ENCODE assay signal across 1 cellular context in the genomic region with DNA sequence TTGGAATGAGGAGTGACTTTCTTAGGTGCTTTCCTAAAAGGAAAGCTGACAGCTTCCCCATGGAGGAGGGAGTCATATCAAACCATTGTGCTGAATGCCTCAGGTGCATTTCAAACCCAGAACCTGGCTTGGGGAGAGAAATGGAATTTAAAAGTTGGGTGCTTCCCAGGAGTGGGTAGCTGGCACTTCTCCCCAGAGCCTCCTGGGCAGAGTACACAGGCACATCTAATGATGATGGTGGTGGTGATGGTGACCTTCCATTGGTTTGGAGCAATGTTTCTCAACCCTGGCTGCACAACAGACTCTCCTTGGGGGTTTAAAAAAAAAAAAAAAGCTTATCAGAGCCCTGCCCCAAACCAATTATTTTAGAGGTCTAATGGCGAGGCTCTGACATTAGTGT.
TF ChIP-seq lines count a peak whose summit lies in the region.

No MANE protein-coding gene starts in this region.

TF ChIP-seq in SK-N-SH, 30 proteins besides CTCF, POLR2A, EP300 and RAD21 (continued from another document):
- TF ChIP-seq, protein P1, sequence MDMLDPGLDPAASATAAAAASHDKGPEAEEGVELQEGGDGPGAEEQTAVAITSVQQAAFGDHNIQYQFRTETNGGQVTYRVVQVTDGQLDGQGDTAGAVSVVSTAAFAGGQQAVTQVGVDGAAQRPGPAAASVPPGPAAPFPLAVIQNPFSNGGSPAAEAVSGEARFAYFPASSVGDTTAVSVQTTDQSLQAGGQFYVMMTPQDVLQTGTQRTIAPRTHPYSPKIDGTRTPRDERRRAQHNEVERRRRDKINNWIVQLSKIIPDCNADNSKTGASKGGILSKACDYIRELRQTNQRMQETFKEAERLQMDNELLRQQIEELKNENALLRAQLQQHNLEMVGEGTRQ (IDR thresholded peaks at IDR 0.05; ENCODE audit: borderline replicate concordance, low read depth, low read length) = no peak
- TF ChIP-seq, protein P2, sequence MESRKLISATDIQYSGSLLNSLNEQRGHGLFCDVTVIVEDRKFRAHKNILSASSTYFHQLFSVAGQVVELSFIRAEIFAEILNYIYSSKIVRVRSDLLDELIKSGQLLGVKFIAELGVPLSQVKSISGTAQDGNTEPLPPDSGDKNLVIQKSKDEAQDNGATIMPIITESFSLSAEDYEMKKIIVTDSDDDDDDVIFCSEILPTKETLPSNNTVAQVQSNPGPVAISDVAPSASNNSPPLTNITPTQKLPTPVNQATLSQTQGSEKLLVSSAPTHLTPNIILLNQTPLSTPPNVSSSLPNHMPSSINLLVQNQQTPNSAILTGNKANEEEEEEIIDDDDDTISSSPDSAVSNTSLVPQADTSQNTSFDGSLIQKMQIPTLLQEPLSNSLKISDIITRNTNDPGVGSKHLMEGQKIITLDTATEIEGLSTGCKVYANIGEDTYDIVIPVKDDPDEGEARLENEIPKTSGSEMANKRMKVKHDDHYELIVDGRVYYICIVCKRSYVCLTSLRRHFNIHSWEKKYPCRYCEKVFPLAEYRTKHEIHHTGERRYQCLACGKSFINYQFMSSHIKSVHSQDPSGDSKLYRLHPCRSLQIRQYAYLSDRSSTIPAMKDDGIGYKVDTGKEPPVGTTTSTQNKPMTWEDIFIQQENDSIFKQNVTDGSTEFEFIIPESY (IDR thresholded peaks at IDR 0.05; ENCODE audit: borderline replicate concordance, low read depth) = no peak
- TF ChIP-seq, protein P3, sequence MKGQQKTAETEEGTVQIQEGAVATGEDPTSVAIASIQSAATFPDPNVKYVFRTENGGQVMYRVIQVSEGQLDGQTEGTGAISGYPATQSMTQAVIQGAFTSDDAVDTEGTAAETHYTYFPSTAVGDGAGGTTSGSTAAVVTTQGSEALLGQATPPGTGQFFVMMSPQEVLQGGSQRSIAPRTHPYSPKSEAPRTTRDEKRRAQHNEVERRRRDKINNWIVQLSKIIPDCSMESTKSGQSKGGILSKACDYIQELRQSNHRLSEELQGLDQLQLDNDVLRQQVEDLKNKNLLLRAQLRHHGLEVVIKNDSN (IDR thresholded peaks at IDR 0.05; ENCODE audit: borderline replicate concordance, low read depth) = no peak
- TF ChIP-seq RXRA (IDR thresholded peaks at IDR 0.05; ENCODE audit: borderline replicate concordance, low read depth) = no peak
- TF ChIP-seq, protein P4, sequence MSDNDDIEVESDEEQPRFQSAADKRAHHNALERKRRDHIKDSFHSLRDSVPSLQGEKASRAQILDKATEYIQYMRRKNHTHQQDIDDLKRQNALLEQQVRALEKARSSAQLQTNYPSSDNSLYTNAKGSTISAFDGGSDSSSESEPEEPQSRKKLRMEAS (IDR thresholded peaks at IDR 0.05; ENCODE audit: low read depth) = no peak
- TF ChIP-seq, protein P5, sequence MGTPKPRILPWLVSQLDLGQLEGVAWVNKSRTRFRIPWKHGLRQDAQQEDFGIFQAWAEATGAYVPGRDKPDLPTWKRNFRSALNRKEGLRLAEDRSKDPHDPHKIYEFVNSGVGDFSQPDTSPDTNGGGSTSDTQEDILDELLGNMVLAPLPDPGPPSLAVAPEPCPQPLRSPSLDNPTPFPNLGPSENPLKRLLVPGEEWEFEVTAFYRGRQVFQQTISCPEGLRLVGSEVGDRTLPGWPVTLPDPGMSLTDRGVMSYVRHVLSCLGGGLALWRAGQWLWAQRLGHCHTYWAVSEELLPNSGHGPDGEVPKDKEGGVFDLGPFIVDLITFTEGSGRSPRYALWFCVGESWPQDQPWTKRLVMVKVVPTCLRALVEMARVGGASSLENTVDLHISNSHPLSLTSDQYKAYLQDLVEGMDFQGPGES (IDR thresholded peaks at IDR 0.05; ENCODE audit: low read depth, low read length) = no peak
- TF ChIP-seq TEAD4 (IDR thresholded peaks at IDR 0.05; ENCODE audit: borderline replicate concordance, insufficient read depth) = no peak
TF ChIP-seq in SK-N-SH: peak in this region for 0.
